In genomic region chr19:48637449-48637947, GRCh38 we compare ENCODE assay signal across 1 cellular context.
TF ChIP-seq lines count a peak whose summit lies in the region.

No MANE protein-coding gene starts in this region.

TF ChIP-seq in K562, 482 proteins besides CTCF, POLR2A, EP300 and RAD21 (continued from another document and continues in another):
- TF ChIP-seq ATF3 (IDR thresholded peaks at IDR 0.05) (no peak), ATF3 (CRISPR knock-in tag; conservative IDR thresholded peaks at IDR 0.05) (0 out of 2 replicates have a peak, but pooled peaks have one; percentile 67), BDP1 (IDR thresholded peaks at IDR 0.05; ENCODE audit: insufficient read depth, insufficient read length) (no peak), ZSCAN32 (CRISPR knock-in tag; IDR thresholded peaks at IDR 0.05) (no peak), KAT8 (IDR thresholded peaks at IDR 0.05; ENCODE audit: low read depth) (no peak), RREB1 (CRISPR knock-in tag; IDR thresholded peaks at IDR 0.05) (no peak), ZNF699 (CRISPR knock-in tag; IDR thresholded peaks at IDR 0.05; ENCODE audit: insufficient replicate concordance) (no peak), ILK (tag; IDR thresholded peaks at IDR 0.05; ENCODE audit: borderline replicate concordance, low read depth) (no peak), NCOR1 (IDR thresholded peaks at IDR 0.05) (no peak; the same call in 1 of the 2 replicates), HMBOX1 (IDR thresholded peaks at IDR 0.05) (no peak), ASH1L (IDR thresholded peaks at IDR 0.05; ENCODE audit: borderline replicate concordance, low read depth, partially characterized antibody) (peak; percentile 89), ZNF347 (CRISPR knock-in tag; IDR thresholded peaks at IDR 0.05; ENCODE audit: low read depth) (no peak), ZNF511 (CRISPR knock-in tag; IDR thresholded peaks at IDR 0.05) (peak; percentile 99), HNRNPH1 (optimal IDR thresholded peaks at IDR 0.05; ENCODE audit: low read depth, low read length) (no peak), CREB5 (CRISPR knock-in tag; IDR thresholded peaks at IDR 0.05) (no peak), POLR2AphosphoS2 (IDR thresholded peaks at IDR 0.05; ENCODE audit: low read length) (peak; percentile 87; the same call in 1 of the 2 replicates), IRF1 (CRISPR knock-in tag; IDR thresholded peaks at IDR 0.05; ENCODE audit: borderline replicate concordance) (peak; percentile 59; the same call in 1 of the 2 replicates), FOS (IDR thresholded peaks at IDR 0.05; ENCODE audit: extremely low read depth, insufficient read length) (peak; percentile 88), SIRT6 (IDR thresholded peaks at IDR 0.05; ENCODE audit: low read depth, low read length) (no peak), SMARCC2 (IDR thresholded peaks at IDR 0.05; ENCODE audit: low read depth) (no peak), ZNF655 (CRISPR knock-in tag; IDR thresholded peaks at IDR 0.05) (no peak), E2F5 (CRISPR knock-in tag; IDR thresholded peaks at IDR 0.05) (peak; percentile 91), RUNX1 (IDR thresholded peaks at IDR 0.05; ENCODE audit: low read depth) (no peak), TEAD4 (IDR thresholded peaks at IDR 0.05; ENCODE audit: low read length) (no peak), TEAD4 (CRISPR knock-in tag; IDR thresholded peaks at IDR 0.05; ENCODE audit: borderline replicate concordance) (peak; percentile 98), SUPT5H (IDR thresholded peaks at IDR 0.05) (no peak; the same call in 1 of the 2 replicates), SRSF9 (IDR thresholded peaks at IDR 0.05; ENCODE audit: borderline replicate concordance, low read depth, low read length) (no peak), FOXP4 (CRISPR knock-in tag; IDR thresholded peaks at IDR 0.05; ENCODE audit: borderline replicate concordance) (peak; percentile 100), IFI16 (CRISPR knock-in tag; IDR thresholded peaks at IDR 0.05) (no peak), GABPA (tag; conservative IDR thresholded peaks at IDR 0.05; ENCODE audit: low read depth) (no peak; the same call in 1 of the 2 replicates), NUFIP1 (IDR thresholded peaks at IDR 0.05; ENCODE audit: partially characterized antibody) (no peak), FIP1L1 (IDR thresholded peaks at IDR 0.05; ENCODE audit: low read depth, low read length, poor library complexity, severe bottlenecking) (peak; percentile 71), DMBX1 (CRISPR knock-in tag; IDR thresholded peaks at IDR 0.05; ENCODE audit: borderline replicate concordance) (no peak), POLR2H (tag; IDR thresholded peaks at IDR 0.05; ENCODE audit: low read depth) (no peak), JUNB (CRISPR knock-in tag; conservative IDR thresholded peaks at IDR 0.05) (no peak), ERF (CRISPR knock-in tag; IDR thresholded peaks at IDR 0.05) (no peak), MEF2D (tag; conservative IDR thresholded peaks at IDR 0.05; ENCODE audit: low read depth) (0 out of 2 replicates have a peak, but pooled peaks have one; percentile 26), TSC22D4 (tag; IDR thresholded peaks at IDR 0.05) (no peak), KHSRP (IDR thresholded peaks at IDR 0.05) (no peak), ZNF639 (CRISPR knock-in tag; conservative IDR thresholded peaks at IDR 0.05 in 1 of 2, IDR thresholded peaks at IDR 0.05 in 1 of 2) (no peak; a peak in 2 of 4 replicates), DACH1 (IDR thresholded peaks at IDR 0.05; ENCODE audit: partially characterized antibody) (no peak), PHF20 (IDR thresholded peaks at IDR 0.05; ENCODE audit: partially characterized antibody) (no peak), CEBPZ (IDR thresholded peaks at IDR 0.05; ENCODE audit: borderline replicate concordance, low read depth, low read length) (peak; percentile 65; the same call in 1 of the 2 replicates)
